In genomic region chr16:56549744-56550385, GRCh38 we compare ENCODE assay signal across 1 cellular context.
TF ChIP-seq lines count a peak whose summit lies in the region.

No MANE protein-coding gene starts in this region.

TF ChIP-seq in HepG2, 621 proteins besides CTCF, POLR2A, EP300 and RAD21:
- TF ChIP-seq, protein P1, sequence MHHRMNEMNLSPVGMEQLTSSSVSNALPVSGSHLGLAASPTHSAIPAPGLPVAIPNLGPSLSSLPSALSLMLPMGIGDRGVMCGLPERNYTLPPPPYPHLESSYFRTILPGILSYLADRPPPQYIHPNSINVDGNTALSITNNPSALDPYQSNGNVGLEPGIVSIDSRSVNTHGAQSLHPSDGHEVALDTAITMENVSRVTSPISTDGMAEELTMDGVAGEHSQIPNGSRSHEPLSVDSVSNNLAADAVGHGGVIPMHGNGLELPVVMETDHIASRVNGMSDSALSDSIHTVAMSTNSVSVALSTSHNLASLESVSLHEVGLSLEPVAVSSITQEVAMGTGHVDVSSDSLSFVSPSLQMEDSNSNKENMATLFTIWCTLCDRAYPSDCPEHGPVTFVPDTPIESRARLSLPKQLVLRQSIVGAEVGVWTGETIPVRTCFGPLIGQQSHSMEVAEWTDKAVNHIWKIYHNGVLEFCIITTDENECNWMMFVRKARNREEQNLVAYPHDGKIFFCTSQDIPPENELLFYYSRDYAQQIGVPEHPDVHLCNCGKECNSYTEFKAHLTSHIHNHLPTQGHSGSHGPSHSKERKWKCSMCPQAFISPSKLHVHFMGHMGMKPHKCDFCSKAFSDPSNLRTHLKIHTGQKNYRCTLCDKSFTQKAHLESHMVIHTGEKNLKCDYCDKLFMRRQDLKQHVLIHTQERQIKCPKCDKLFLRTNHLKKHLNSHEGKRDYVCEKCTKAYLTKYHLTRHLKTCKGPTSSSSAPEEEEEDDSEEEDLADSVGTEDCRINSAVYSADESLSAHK (CRISPR knock-in tag; IDR thresholded peaks at IDR 0.05; ENCODE audit: borderline replicate concordance): no peak
- TF ChIP-seq ZMYM3 (CRISPR knock-in tag; IDR thresholded peaks at IDR 0.05): peak; percentile 71
- 0 out of 2 replicates have a peak, but pooled peaks have one; percentile 10 for TF ChIP-seq ZNF317 (CRISPR knock-in tag; IDR thresholded peaks at IDR 0.05)
- peak; percentile 99; the same call in 1 of the 2 replicates for TF ChIP-seq ZNF180 (CRISPR knock-in tag; IDR thresholded peaks at IDR 0.05; ENCODE audit: borderline replicate concordance, low read depth)
- TF ChIP-seq MTF2 (CRISPR knock-in tag; IDR thresholded peaks at IDR 0.05; ENCODE audit: borderline replicate concordance): no peak
- TF ChIP-seq ZFP36 (IDR thresholded peaks at IDR 0.05; ENCODE audit: borderline replicate concordance, low read depth, low read length, partially characterized antibody): peak; percentile 71
